ENCODE assay signal across 9 cellular contexts in genomic region chr7:142583424-142583823, GRCh38.
DNase-seq lines count a peak whose midpoint lies in the region; ATAC-seq and TF ChIP-seq lines count a peak whose summit lies in the region.
"Had no signal": no experiment of that assay in that cellular context is flagged by ENCODE, and none has a peak within 500 bp of the region (broad histone marks: within the 10 kb centered on the region; RNA-seq: fewer than 3 reads in every experiment).

No MANE protein-coding gene starts in this region.

- H3K27me3 ChIP-seq in body of pancreas (no peaks in the 10 kb centered on the region), skeletal muscle tissue (ENCODE audit: control insufficient read depth in 3 of 3, insufficient read depth in 3 of 3, low read length in 3 of 3) (no peaks in the 10 kb centered on the region), esophagus muscularis mucosa (no peaks in the 10 kb centered on the region), tibial artery (no peaks in the 10 kb centered on the region)

- TF ChIP-seq POLR2A in body of pancreas (IDR thresholded peaks at IDR 0.05) (no peak), esophagus muscularis mucosa (IDR thresholded peaks at IDR 0.05; ENCODE audit: low read depth) (no peak)

- peaks cover 17% of the 10 kb centered on the region for H3K4me1 ChIP-seq in body of pancreas
- H3K4me1 ChIP-seq in skeletal muscle tissue (ENCODE audit: control insufficient read depth in 3 of 3, insufficient read depth in 3 of 3, low read length in 3 of 3): peaks cover 7% of the 10 kb centered on the region in 3 donors
- peaks cover 0 to 4% (median 0%) of the 10 kb centered on the region in 4 donors for H3K4me1 ChIP-seq in esophagus muscularis mucosa
- H3K4me1 ChIP-seq in tibial artery: no peaks in the 10 kb centered on the region

- H3K9me3 ChIP-seq in body of pancreas (no peaks in the 10 kb centered on the region), skeletal muscle tissue (ENCODE audit: control insufficient read depth in 3 of 3, low read length in 3 of 3) (no peaks in the 10 kb centered on the region), esophagus muscularis mucosa (no peaks in the 10 kb centered on the region), tibial artery (no peaks in the 10 kb centered on the region)

- 34 to 43% methylated on average over 2 of the region's 2 CpGs for WGBS in body of pancreas, 2 donors
- WGBS in esophagus muscularis mucosa: 45% methylated on average over 2 of the region's 2 CpGs

- DNase-seq in GM03348 (ENCODE audit: low spot score) (peak; percentile 57), HT1080 (ENCODE audit: low read depth) (peak; percentile 92), body of pancreas (peak; percentile 40 to 59 (median 45)), esophagus muscularis mucosa (ENCODE audit: extremely low spot score) (no peak), NCI-H1105 (lab: John Stamatoyannopoulos, UW) (no peak), tibial artery (no peak)

- peak overlapping the region in 2 of 4 donors; percentile 34 to 37 for H3K27ac ChIP-seq in body of pancreas
- peak overlapping the region; percentile 19 for H3K27ac ChIP-seq in skeletal muscle tissue (ENCODE audit: low read depth, low read length)
- H3K27ac ChIP-seq in esophagus muscularis mucosa (replicated peaks in 1 of 4): no peak overlapping the region
- H3K27ac ChIP-seq in tibial artery: no peak overlapping the region

- no peak for TF ChIP-seq EP300 in esophagus muscularis mucosa (IDR thresholded peaks at IDR 0.05)

- H3K4me3 ChIP-seq in body of pancreas: no peak overlapping the region
- H3K4me3 ChIP-seq in skeletal muscle tissue (ENCODE audit: low read length in 3 of 3): no peak overlapping the region
- H3K4me3 ChIP-seq in esophagus muscularis mucosa: no peak overlapping the region
- H3K4me3 ChIP-seq in tibial artery: no peak overlapping the region
- H3K4me3 ChIP-seq: lung had no signal

- peak overlapping the region in 1 of 3 donors; percentile 55 for H3K9ac ChIP-seq in skeletal muscle tissue (ENCODE audit: low read depth in 1 of 3, low read length in 3 of 3)

- intact Hi-C loops in body of pancreas (cut with DNase I): no loop called here
- intact Hi-C loops in esophagus muscularis mucosa (cut with DNase I): no loop called here
- intact Hi-C loops in tibial artery (cut with DNase I; ENCODE audit: low total_unique reads): no loop called here

- ATAC-seq in GM21576 (IDR thresholded peaks at IDR 0.05; ENCODE audit: unreplicated experiment) (peak; percentile 54), body of pancreas (peak; percentile 55)

- no peaks in the 10 kb centered on the region for H3K36me3 ChIP-seq in body of pancreas (replicated peaks in 1 of 2; ENCODE audit: insufficient read depth in 1 of 2, low read depth in 2 of 2)
- H3K36me3 ChIP-seq in skeletal muscle tissue (ENCODE audit: control insufficient read depth in 3 of 3, insufficient read depth in 3 of 3, low read length in 3 of 3): no peaks in the 10 kb centered on the region
- no peaks in the 10 kb centered on the region for H3K36me3 ChIP-seq in esophagus muscularis mucosa
- no peaks in the 10 kb centered on the region for H3K36me3 ChIP-seq in tibial artery

- no peak for TF ChIP-seq CTCF in body of pancreas (IDR thresholded peaks at IDR 0.05)
- TF ChIP-seq CTCF in esophagus muscularis mucosa (IDR thresholded peaks at IDR 0.05): no peak
- TF ChIP-seq CTCF in tibial artery (IDR thresholded peaks at IDR 0.05): no peak

Comparison
In these comparisons a context has a peak if more than half of its experiments do, and no peak if none do; other contexts are left out.
1. DNase-seq: peak in GM03348 (single experiment), HT1080 (single experiment) and body of pancreas (4 of 4); none in esophagus muscularis mucosa (single experiment), NCI-H1105 (single experiment) and tibial artery (0 of 2).